Comparison of ENCODE assay signal across 22 cellular contexts in the genomic region with DNA sequence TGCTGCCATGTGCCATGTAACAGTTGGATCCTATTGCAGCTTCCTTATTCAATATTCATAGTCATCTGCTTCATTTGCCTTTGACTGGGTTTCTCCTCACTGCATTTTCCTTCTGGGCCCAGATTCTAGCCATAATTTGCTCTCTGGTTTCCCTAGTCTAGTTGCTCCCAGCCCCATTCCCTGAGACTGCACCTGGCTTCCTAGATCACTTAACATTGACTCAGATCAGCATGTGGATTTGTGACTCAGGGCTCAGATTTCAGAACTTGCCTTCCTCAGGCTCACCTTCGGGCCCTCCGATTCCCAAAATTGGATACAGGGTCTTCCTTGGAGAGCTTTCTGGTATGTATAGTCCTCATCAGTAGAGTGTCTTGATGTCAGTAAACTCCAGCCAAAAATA.
"Had no signal": no experiment of that assay in that cellular context is flagged by ENCODE, and none has a peak within 500 bp of the region (broad histone marks: within the 10 kb centered on the region; RNA-seq: fewer than 3 reads in every experiment).

No MANE protein-coding gene starts in this region.

- H3K4me2 ChIP-seq: hepatocyte had no signal

- H3K27ac ChIP-seq: hepatocyte, transverse colon, uterus had no signal

- H3K9me3 Mint-ChIP-seq: activated CD4-positive, alpha-beta T cell treated with anti-CD3 and anti-CD28 coated beads, Interleukin-2, amount 10 ng/mL, durations not matched to agents 24 days and 14 days; activated CD8-positive, alpha-beta T cell treated with anti-CD3 and anti-CD28 coated beads for 36 hours; activated naive CD8-positive, alpha-beta T cell treated with anti-CD3 and anti-CD28 coated beads, Interleukin-2, amount 50 U/mL, for 24 hours; activated T-helper 1 cell treated with anti-CD3 and anti-CD28 coated beads, Interleukin-12 subunit alpha, Interleukin-12 subunit beta, Interleukin-2, Interleukin-4 antibody, amounts not matched to agents 30 ng/mL and 10 ng/mL and 1 ng/mL, durations not matched to agents 14 hours and 24 hours and 36 hours; dendritic cell treated with granulocyte-macrophage colony-stimulating factor and Interleukin-4, amounts not matched to agents 40 ng/mL and 50 ng/mL, for 4 days; memory B cell; nephron progenitor cell; stimulated activated naive B cell treated with anti-CD40 and anti-IgM and Interleukin-4, amounts not matched to agents 10 μg/mL and 1 μg/mL and 100 μg/mL, for 72 hours had no signal

- H3K4me1 ChIP-seq: transverse colon, uterus had no signal

- H3K79me2 ChIP-seq: hepatocyte had no signal

- H3K36me3 ChIP-seq: transverse colon, uterus had no signal

- H3K36me3 Mint-ChIP-seq: memory B cell; stimulated activated naive B cell treated with anti-CD40 and anti-IgM and Interleukin-4, amounts not matched to agents 10 μg/mL and 1 μg/mL and 100 μg/mL, for 72 hours had no signal

- H3K27me3 ChIP-seq: hepatocyte, transverse colon, uterus had no signal

- H3K4me3 Mint-ChIP-seq: activated CD4-positive, alpha-beta T cell treated with anti-CD3 and anti-CD28 coated beads, Interleukin-2, amount 10 ng/mL, durations not matched to agents 24 days and 14 days; activated CD8-positive, alpha-beta T cell treated with anti-CD3 and anti-CD28 coated beads for 36 hours; activated naive CD8-positive, alpha-beta T cell treated with anti-CD3 and anti-CD28 coated beads, Interleukin-2, amount 50 U/mL, for 24 hours; activated T-helper 1 cell treated with anti-CD3 and anti-CD28 coated beads, Interleukin-12 subunit alpha, Interleukin-12 subunit beta, Interleukin-2, Interleukin-4 antibody, amounts not matched to agents 30 ng/mL and 10 ng/mL and 1 ng/mL, durations not matched to agents 14 hours and 24 hours and 36 hours; dendritic cell treated with granulocyte-macrophage colony-stimulating factor and Interleukin-4, amounts not matched to agents 40 ng/mL and 50 ng/mL, for 4 days; memory B cell; nephron progenitor cell; stimulated activated naive B cell treated with anti-CD40 and anti-IgM and Interleukin-4, amounts not matched to agents 10 μg/mL and 1 μg/mL and 100 μg/mL, for 72 hours had no signal

- H3K27ac Mint-ChIP-seq: activated CD4-positive, alpha-beta T cell treated with anti-CD3 and anti-CD28 coated beads, Interleukin-2, amount 10 ng/mL, durations not matched to agents 24 days and 14 days; activated CD8-positive, alpha-beta T cell treated with anti-CD3 and anti-CD28 coated beads for 36 hours; activated naive CD8-positive, alpha-beta T cell treated with anti-CD3 and anti-CD28 coated beads, Interleukin-2, amount 50 U/mL, for 24 hours; activated T-helper 1 cell treated with anti-CD3 and anti-CD28 coated beads, Interleukin-12 subunit alpha, Interleukin-12 subunit beta, Interleukin-2, Interleukin-4 antibody, amounts not matched to agents 30 ng/mL and 10 ng/mL and 1 ng/mL, durations not matched to agents 14 hours and 24 hours and 36 hours; dendritic cell treated with granulocyte-macrophage colony-stimulating factor and Interleukin-4, amounts not matched to agents 40 ng/mL and 50 ng/mL, for 4 days; memory B cell; nephron progenitor cell; stimulated activated naive B cell treated with anti-CD40 and anti-IgM and Interleukin-4, amounts not matched to agents 10 μg/mL and 1 μg/mL and 100 μg/mL, for 72 hours had no signal

- H3K4me3 ChIP-seq: hepatocyte, transverse colon, uterus had no signal

- DNase-seq: activated CD4-positive, alpha-beta T cell treated with anti-CD3 and anti-CD28 coated beads, Interleukin-2, amount 10 ng/mL, durations not matched to agents 24 days and 14 days; activated CD8-positive, alpha-beta T cell treated with anti-CD3 and anti-CD28 coated beads for 36 hours; activated gamma-delta T cell; activated naive CD4-positive, alpha-beta T cell treated with anti-CD3 and anti-CD28 coated beads, Interleukin-2, amount 50 U/mL, for 16 hours; activated naive CD8-positive, alpha-beta T cell treated with anti-CD3 and anti-CD28 coated beads, Interleukin-2, amount 50 U/mL, for 24 hours; caudate nucleus; effector CD4-positive, alpha-beta T cell; erythroblast; foreskin melanocyte; nephron progenitor cell; nucleus accumbens; stimulated activated CD4-positive, alpha-beta T cell treated with anti-CD3 and anti-CD28 coated beads, Interleukin-2, amount 100 ng/mL, for 48 hours; stimulated activated CD8-positive, alpha-beta memory T cell treated with anti-CD3 and anti-CD28 coated beads, Interleukin-4, amount 100 ng/mL, for 48 hours; stimulated activated naive B cell treated with anti-CD40 and anti-IgM and Interleukin-4, amounts not matched to agents 10 μg/mL and 1 μg/mL and 100 μg/mL, for 72 hours; transverse colon; uterus had no signal

- ATAC-seq: activated CD4-positive, CD25-positive, alpha-beta regulatory T cell treated with anti-CD3 and anti-CD28 coated beads, Interleukin-2, amount 50 U/mL, for 24 hours; activated CD8-positive, alpha-beta T cell treated with anti-CD3 and anti-CD28 coated beads for 36 hours; activated naive CD8-positive, alpha-beta T cell treated with anti-CD3 and anti-CD28 coated beads, Interleukin-2, amount 50 U/mL, for 24 hours; sciatic nerve; stimulated activated naive B cell treated with anti-CD40 and anti-IgM and Interleukin-4, amounts not matched to agents 10 μg/mL and 1 μg/mL and 100 μg/mL, for 72 hours had no signal

- H3K27me3 Mint-ChIP-seq: activated CD4-positive, alpha-beta T cell treated with anti-CD3 and anti-CD28 coated beads, Interleukin-2, amount 10 ng/mL, durations not matched to agents 24 days and 14 days; dendritic cell treated with granulocyte-macrophage colony-stimulating factor and Interleukin-4, amounts not matched to agents 40 ng/mL and 50 ng/mL, for 4 days had no signal

- H3K4me1 Mint-ChIP-seq: activated CD4-positive, alpha-beta T cell treated with anti-CD3 and anti-CD28 coated beads, Interleukin-2, amount 10 ng/mL, durations not matched to agents 24 days and 14 days; activated naive CD8-positive, alpha-beta T cell treated with anti-CD3 and anti-CD28 coated beads, Interleukin-2, amount 50 U/mL, for 24 hours; memory B cell; stimulated activated naive B cell treated with anti-CD40 and anti-IgM and Interleukin-4, amounts not matched to agents 10 μg/mL and 1 μg/mL and 100 μg/mL, for 72 hours had no signal

- H2AFZ ChIP-seq: hepatocyte had no signal

- H3K9me3 ChIP-seq: transverse colon, uterus had no signal
